In the genomic region with DNA sequence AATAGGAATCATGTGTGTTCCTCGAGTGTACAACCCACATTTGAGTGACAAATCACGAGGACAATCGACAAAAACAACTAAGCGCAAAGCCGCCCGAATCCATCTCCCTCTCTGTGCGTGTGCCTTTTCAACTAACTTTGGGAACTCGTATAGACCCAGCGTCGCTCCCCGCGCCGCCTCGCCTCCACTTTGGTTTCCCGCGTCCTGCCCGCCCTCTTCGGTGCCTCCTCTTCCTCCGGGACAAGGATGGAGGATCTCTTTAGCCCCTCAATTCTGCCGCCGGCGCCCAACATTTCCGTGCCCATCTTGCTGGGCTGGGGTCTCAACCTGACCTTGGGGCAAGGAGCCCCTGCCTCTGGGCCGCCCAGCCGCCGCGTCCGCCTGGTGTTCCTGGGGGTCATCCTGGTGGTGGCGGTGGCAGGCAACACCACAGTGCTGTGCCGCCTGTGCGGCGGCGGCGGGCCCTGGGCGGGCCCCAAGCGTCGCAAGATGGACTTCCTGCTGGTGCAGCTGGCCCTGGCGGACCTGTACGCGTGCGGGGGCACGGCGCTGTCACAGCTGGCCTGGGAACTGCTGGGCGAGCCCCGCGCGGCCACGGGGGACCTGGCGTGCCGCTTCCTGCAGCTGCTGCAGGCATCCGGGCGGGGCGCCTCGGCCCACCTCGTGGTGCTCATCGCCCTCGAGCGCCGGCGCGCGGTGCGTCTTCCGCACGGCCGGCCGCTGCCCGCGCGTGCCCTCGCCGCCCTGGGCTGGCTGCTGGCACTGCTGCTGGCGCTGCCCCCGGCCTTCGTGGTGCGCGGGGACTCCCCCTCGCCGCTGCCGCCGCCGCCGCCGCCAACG, we compare ENCODE assay signal across 8 cellular contexts. TPM values are rescaled to one million over a fixed set of nuclear protein-coding genes. Genes with fewer than 3 reads are reported as not detected.
DNase-seq lines count a peak whose midpoint lies in the region; ATAC-seq and TF ChIP-seq lines count a peak whose summit lies in the region.

A gene (plus strand): TSS at position 58 of the 840 bp plus-strand sequence. CDS start 189 bp downstream, at position 247.

- H3K36me3 ChIP-seq in A673 (ENCODE audit: insufficient read depth, low read length, poor library complexity, severe bottlenecking) (no peaks in the 10 kb centered on the region), neural progenitor cell (no peaks in the 10 kb centered on the region), thyroid gland (no peaks in the 10 kb centered on the region)

- H3K27ac ChIP-seq in A673 (ENCODE audit: low read depth, low read length, poor library complexity, severe bottlenecking) (no peak within 1 kb of the TSS), neural progenitor cell (no peak within 1 kb of the TSS), thyroid gland (no peak within 1 kb of the TSS)

- intact Hi-C loops in A673 (cut with micrococcal nuclease; ENCODE audit: unreplicated experiment), result no loop called here
- intact Hi-C loops in thyroid gland (cut with DNase I), result no loop called here

- peak within 1 kb of the TSS; percentile 90 for H3K4me3 Mint-ChIP-seq in neural progenitor cell

- peak within 1 kb of the TSS; percentile 96 for H3K4me2 ChIP-seq in neural progenitor cell

- no peaks in the 10 kb centered on the region for H3K36me3 Mint-ChIP-seq in neural progenitor cell

- no peaks in the 10 kb centered on the region for H4K20me1 ChIP-seq in neural progenitor cell (ENCODE audit: low read depth)

- 2 to 3% methylated on average over 15 to 26 of the region's 85 CpGs for WGBS in thyroid gland, 2 donors

- CTCF ChIA-PET in A673 (lab: Charles Lee), result no interaction called here

- DNase-seq in A673 (ENCODE audit: low spot score) (peak; percentile 61), NCI-H345 treated with DMSO at 0.1 percent for 48 hours (lab: John Stamatoyannopoulos, UW; ENCODE audit: unreplicated experiment) (peak; percentile 9), fibroblast of pulmonary artery (ENCODE audit: low read depth) (peak; percentile 52), neural progenitor cell (ENCODE audit: low spot score) (peak; percentile 76), thyroid gland (peak; percentile 28 to 45)
- DNase-seq in activated T-cell treated with anti-CD3 and anti-CD28 coated beads, Interleukin-2, amount 50 U/mL, for 1 hour, result peak; percentile 71

- H3K9me3 Mint-ChIP-seq in neural progenitor cell, result no peaks in the 10 kb centered on the region

- H3K4me1 Mint-ChIP-seq in neural progenitor cell, result peaks cover 12% of the 10 kb centered on the region

- H3K9me3 ChIP-seq in A673 (ENCODE audit: low read depth, low read length, poor library complexity, severe bottlenecking) (no peaks in the 10 kb centered on the region), neural progenitor cell (ENCODE audit: low read depth) (no peaks in the 10 kb centered on the region), thyroid gland (no peaks in the 10 kb centered on the region)

- H3K27me3 ChIP-seq in A673 (replicated peaks; ENCODE audit: insufficient read depth, low read depth, low read length, poor library complexity) (peaks cover 16% of the 10 kb centered on the region), neural progenitor cell (peaks cover 69% of the 10 kb centered on the region), thyroid gland (no peaks in the 10 kb centered on the region)

- peaks cover 12% of the 10 kb centered on the region for H3F3A ChIP-seq in neural progenitor cell (ENCODE audit: low read depth)

- H3K4me3 ChIP-seq in A673 (ENCODE audit: low read depth, low read length, poor library complexity, severe bottlenecking) (peak within 1 kb of the TSS; percentile 43), fibroblast of pulmonary artery (replicated peaks; ENCODE audit: low read depth, low read length) (peak within 1 kb of the TSS; percentile 54), neural progenitor cell (peak within 1 kb of the TSS; percentile 51), thyroid gland (replicated peaks in 1 of 3) (peak within 1 kb of the TSS in 2 of 3 donors; percentile 1 to 41)

- no peaks in the 10 kb centered on the region for H3K79me2 ChIP-seq in neural progenitor cell (ENCODE audit: low read depth)

- H3K27me3 Mint-ChIP-seq in neural progenitor cell (ENCODE audit: insufficient read depth, low read depth), result peaks cover 35% of the 10 kb centered on the region

- POLR2A ChIA-PET in A673 (lab: Charles Lee; ENCODE audit: low non-redundant PET), result no interaction called here

- no peak for TF ChIP-seq CTCF in A673 (conservative IDR thresholded peaks at IDR 0.05; ENCODE audit: low read depth, low read length)
- TF ChIP-seq CTCF in fibroblast of pulmonary artery (IDR thresholded peaks at IDR 0.05; ENCODE audit: low read length, missing control alignments), result no peak
- no peak for TF ChIP-seq CTCF in neural progenitor cell (IDR thresholded peaks at IDR 0.05)
- TF ChIP-seq CTCF in thyroid gland (IDR thresholded peaks at IDR 0.05), result no peak

- H3K9ac ChIP-seq in neural progenitor cell, result no peak within 1 kb of the TSS

- ATAC-seq in GM18498 (IDR thresholded peaks at IDR 0.05; ENCODE audit: unreplicated experiment) (peak; percentile 67), HG02943 (IDR thresholded peaks at IDR 0.05; ENCODE audit: low read depth, unreplicated experiment) (peak; percentile 58)

- BruUV-seq in A673 (replicated peaks; lab: Mats Ljungman, UMichigan), result no TSS peak

- no peak for TF ChIP-seq POLR2A in thyroid gland (IDR thresholded peaks at IDR 0.05)

- H3K4me1 ChIP-seq in A673 (ENCODE audit: insufficient read depth, low read length, poor library complexity, severe bottlenecking), result no peaks in the 10 kb centered on the region
- H3K4me1 ChIP-seq in neural progenitor cell, result peaks cover 13% of the 10 kb centered on the region
- H3K4me1 ChIP-seq in thyroid gland, result peaks cover 9 to 20% of the 10 kb centered on the region in 2 donors

- H2AFZ ChIP-seq in neural progenitor cell (replicated peaks), result peak within 1 kb of the TSS; percentile 99

- H3K27ac Mint-ChIP-seq in neural progenitor cell, result no peak within 1 kb of the TSS

RNA-seq across cellular contexts. Expression of the gene that starts here (rescaled TPM):
- 0.13 and 0.15 TPM in 2 replicates for total RNA-seq in A673 (2021)
- 0.12 TPM in 1 of 2 replicates, not detected in the other for total RNA-seq in neural progenitor cell (ENCODE audit: low replicate concordance)
- total RNA-seq in thyroid gland, result under 1 TPM in 1 of 4 donors, not detected in 3; 0.42 TPM

Comparison
In these comparisons a context has a peak if more than half of its experiments do, and no peak if none do; other contexts are left out.
1. Peak in DNase-seq and H3K4me3 ChIP-seq in A673; RNA of the gene not detected or under 1 TPM.
2. Peak in DNase-seq, H3K4me3 ChIP-seq and H3K4me2 ChIP-seq in neural progenitor cell; RNA of the gene not detected or under 1 TPM.
3. Peak in DNase-seq and H3K4me3 ChIP-seq in thyroid gland; RNA of the gene not detected or under 1 TPM.
4. DNase-seq: peak in every context shown above with its lines; median percentile 76 in neural progenitor cell; 71 in activated T-cell treated with anti-CD3 and anti-CD28 coated beads, Interleukin-2, amount 50 U/mL, for 1 hour; 61 in A673; 52 in fibroblast of pulmonary artery; 36 in thyroid gland; 9 in NCI-H345 treated with DMSO at 0.1 percent for 48 hours.